In the genomic region with DNA sequence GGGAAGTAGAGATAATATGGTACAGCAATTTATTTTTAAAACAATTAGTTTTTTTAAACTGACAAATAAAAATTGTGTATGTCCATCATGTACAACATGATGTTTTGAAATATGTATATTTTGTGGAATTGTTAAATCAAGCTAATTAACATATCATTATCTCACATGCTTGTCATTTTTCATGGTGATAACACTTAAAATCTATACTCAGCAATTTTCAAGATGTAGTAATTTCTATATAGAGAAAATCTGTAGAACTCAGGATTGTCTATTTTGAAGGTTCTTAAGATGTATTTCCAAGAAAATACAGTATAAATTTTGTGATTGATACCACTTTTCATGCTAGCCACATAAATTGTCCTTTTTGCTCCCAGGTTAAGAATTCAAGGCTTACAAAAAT, we compare ENCODE assay signal across 19 cellular contexts.
DNase-seq lines count a peak whose midpoint lies in the region; ATAC-seq, FAIRE-seq and TF ChIP-seq lines count a peak whose summit lies in the region.
"Had no signal": no experiment of that assay in that cellular context is flagged by ENCODE, and none has a peak within 500 bp of the region (broad histone marks: within the 10 kb centered on the region; RNA-seq: fewer than 3 reads in every experiment).

No MANE protein-coding gene starts in this region.

- H2BK5ac ChIP-seq in IMR-90 (ENCODE audit: low read depth, low read length, poor library complexity, severe bottlenecking), result no peak overlapping the region

- dilution Hi-C loops in IMR-90 (cut with HindIII; ENCODE audit: low sequenced_read_pairs, unreplicated experiment), result no loop called here

- peaks cover 8 to 26% of the 10 kb centered on the region in 2 experiments for H3K79me1 ChIP-seq in IMR-90 (ENCODE audit: low read depth in 1 of 2, low read length in 2 of 2)

- H3K27me3 ChIP-seq in HepG2 (ENCODE audit: control insufficient read depth in 1 of 2, insufficient read depth in 2 of 2, low read length in 2 of 2), result no peaks in the 10 kb centered on the region
- H3K27me3 ChIP-seq in right lobe of liver, result no peaks in the 10 kb centered on the region
- no peaks in the 10 kb centered on the region for H3K27me3 ChIP-seq in IMR-90 (ENCODE audit: control insufficient read depth, insufficient read depth, low read length)
- H3K27me3 ChIP-seq in spleen (replicated peaks in 1 of 7), result no peaks in the 10 kb centered on the region
- H3K27me3 ChIP-seq in naive thymus-derived CD4-positive, alpha-beta T cell (ENCODE audit: control insufficient read depth in 2 of 2, insufficient read depth in 2 of 2, low read length in 2 of 2), result no peaks in the 10 kb centered on the region

- no peaks in the 10 kb centered on the region for H3K27me3 Mint-ChIP-seq in naive thymus-derived CD4-positive, alpha-beta T cell
- H3K27me3 Mint-ChIP-seq: CD4-positive, alpha-beta memory T cell had no signal

- no peak for TF ChIP-seq CTCF in HepG2 (CRISPR knock-in tag; IDR thresholded peaks at IDR 0.05)
- no peak for TF ChIP-seq CTCF in right lobe of liver (IDR thresholded peaks at IDR 0.05)
- no peak for TF ChIP-seq CTCF in IMR-90 (conservative IDR thresholded peaks at IDR 0.05; ENCODE audit: low read depth, low read length)
- TF ChIP-seq CTCF in spleen (IDR thresholded peaks at IDR 0.05 in 8 of 11, conservative IDR thresholded peaks at IDR 0.05 in 3 of 11), result no peak

- H2BK120ac ChIP-seq in IMR-90 (ENCODE audit: low read depth, low read length), result no peak overlapping the region

- TF ChIP-seq RAD21 in HepG2 (CRISPR knock-in tag; IDR thresholded peaks at IDR 0.05) (no peak), IMR-90 (IDR thresholded peaks at IDR 0.05; ENCODE audit: low read length) (no peak)

- TF ChIP-seq EP300 in HepG2 (IDR thresholded peaks at IDR 0.05; ENCODE audit: low read depth in 2 of 2, low read length in 2 of 2) (no peak), HepG2 (CRISPR knock-in tag; IDR thresholded peaks at IDR 0.05; ENCODE audit: borderline replicate concordance) (no peak)

- no peak overlapping the region for H3K4me3 ChIP-seq in HepG2 (replicated peaks in 1 of 3; ENCODE audit: insufficient read depth in 1 of 3, low read depth in 2 of 3, low read length in 3 of 3)
- no peak overlapping the region for H3K4me3 ChIP-seq in right lobe of liver
- H3K4me3 ChIP-seq in IMR-90 (ENCODE audit: insufficient read depth, low read depth, low read length), result no peak overlapping the region
- no peak overlapping the region for H3K4me3 ChIP-seq in spleen
- H3K4me3 ChIP-seq in naive thymus-derived CD4-positive, alpha-beta T cell (ENCODE audit: low read length), result no peak overlapping the region
- H3K4me3 ChIP-seq: GM12878, GM23338 had no signal

- H3K4me1 ChIP-seq in HepG2 (ENCODE audit: insufficient read depth, low read length), result peaks cover 11% of the 10 kb centered on the region; the same call in 1 of the 2 replicates
- peaks cover 0 to 11% (median 5%) of the 10 kb centered on the region in 4 donors for H3K4me1 ChIP-seq in right lobe of liver
- H3K4me1 ChIP-seq in IMR-90 (ENCODE audit: control insufficient read depth, insufficient read depth, low read length), result peaks cover 22% of the 10 kb centered on the region
- peaks cover 0 to 2% (median 0%) of the 10 kb centered on the region in 6 donors for H3K4me1 ChIP-seq in spleen
- no peaks in the 10 kb centered on the region for H3K4me1 ChIP-seq in naive thymus-derived CD4-positive, alpha-beta T cell (ENCODE audit: control insufficient read depth in 2 of 2, insufficient read depth in 2 of 2, low read length in 2 of 2)

- no peak overlapping the region for H4K8ac ChIP-seq in IMR-90 (ENCODE audit: low read depth in 2 of 2, low read length in 2 of 2)

- no peak overlapping the region for H2AK5ac ChIP-seq in IMR-90 (ENCODE audit: low read depth, low read length)

- peaks cover 0 to 23% (median 13%) of the 10 kb centered on the region in 5 donors for H3K36me3 Mint-ChIP-seq in naive thymus-derived CD4-positive, alpha-beta T cell

- H3K9me3 Mint-ChIP-seq in naive thymus-derived CD4-positive, alpha-beta T cell, result no peaks in the 10 kb centered on the region
- H3K9me3 Mint-ChIP-seq: CD4-positive, alpha-beta memory T cell; GM23338; H9 had no signal

- no peaks in the 10 kb centered on the region for H3K79me2 ChIP-seq in HepG2 (ENCODE audit: insufficient read depth, low read length)

- ATAC-seq in HepG2 (no peak), right lobe of liver (no peak), IMR-90 (ENCODE audit: low read depth) (no peak)
- no peak for ATAC-seq in naive thymus-derived CD4-positive, alpha-beta T cell
- ATAC-seq: GM12878, GM23338, HCT116 had no signal

- H3K4me3 Mint-ChIP-seq in naive thymus-derived CD4-positive, alpha-beta T cell, result no peak overlapping the region
- H3K4me3 Mint-ChIP-seq: CD4-positive, alpha-beta memory T cell; GM23338; H9 had no signal

- H3K4me2 ChIP-seq in HepG2 (ENCODE audit: low read depth, low read length) (no peak overlapping the region), IMR-90 (ENCODE audit: low read depth, low read length) (no peak overlapping the region)
- H3K4me2 ChIP-seq: GM23338 had no signal

- H3K36me3 ChIP-seq in HepG2 (replicated peaks in 1 of 2; ENCODE audit: control insufficient read depth in 1 of 2, insufficient read depth in 2 of 2, low read length in 2 of 2), result no peaks in the 10 kb centered on the region
- H3K36me3 ChIP-seq in right lobe of liver, result no peaks in the 10 kb centered on the region
- no peaks in the 10 kb centered on the region for H3K36me3 ChIP-seq in IMR-90 (ENCODE audit: control insufficient read depth, insufficient read depth, low read length)
- H3K36me3 ChIP-seq in spleen, result no peaks in the 10 kb centered on the region
- H3K36me3 ChIP-seq in naive thymus-derived CD4-positive, alpha-beta T cell (ENCODE audit: control insufficient read depth in 2 of 3, insufficient read depth in 3 of 3, low read length in 3 of 3), result no peaks in the 10 kb centered on the region

- H3K9me3 ChIP-seq in HepG2 (ENCODE audit: low read length), result no peaks in the 10 kb centered on the region
- H3K9me3 ChIP-seq in right lobe of liver, result no peaks in the 10 kb centered on the region
- no peaks in the 10 kb centered on the region for H3K9me3 ChIP-seq in IMR-90 (ENCODE audit: control insufficient read depth, insufficient read depth, low read length)
- no peaks in the 10 kb centered on the region for H3K9me3 ChIP-seq in spleen
- H3K9me3 ChIP-seq in naive thymus-derived CD4-positive, alpha-beta T cell (ENCODE audit: control insufficient read depth in 2 of 3, low read length in 3 of 3), result no peaks in the 10 kb centered on the region

- BruUV-seq in HepG2 (replicated peaks; lab: Mats Ljungman, UMichigan), result no TSS peak
- BruUV-seq in IMR-90 (replicated peaks; lab: Mats Ljungman, UMichigan), result no TSS peak

- H3K27ac Mint-ChIP-seq in naive thymus-derived CD4-positive, alpha-beta T cell, result no peak overlapping the region
- H3K27ac Mint-ChIP-seq: CD4-positive, alpha-beta memory T cell; GM23338; H9 had no signal

- FAIRE-seq in HepG2 (lab: Jason Lieb, UNC), result no peak
- peak; percentile 79 for FAIRE-seq in colon (lab: Jason Lieb, UNC)
- FAIRE-seq: GM12878 had no signal

- no peak for DNase-seq in HepG2 (ENCODE audit: low spot score)
- no peak for DNase-seq in right lobe of liver
- no peak for DNase-seq in IMR-90
- DNase-seq in spleen, result no peak
- DNase-seq in NCI-H446 treated with DMSO at 0.1 percent for 48 hours (lab: John Stamatoyannopoulos, UW), result no peak
- DNase-seq in cerebellum (ENCODE audit: low spot score), result no peak
- no peak for DNase-seq in naive thymus-derived CD4-positive, alpha-beta T cell
- DNase-seq: C1 segment of cervical spinal cord; CD4-positive, alpha-beta memory T cell; COR-L47; DMS153; DND-41; GDM1; H9 had no signal

- H4K20me1 ChIP-seq in HepG2 (ENCODE audit: insufficient read depth, low read length) (no peaks in the 10 kb centered on the region), IMR-90 (ENCODE audit: insufficient read depth, low read length) (no peaks in the 10 kb centered on the region)

- H3K27ac ChIP-seq in HepG2 (ENCODE audit: extremely low read length, insufficient read depth, low read length) (no peak overlapping the region), right lobe of liver (peak overlapping the region in 1 of 3 donors; percentile 84), IMR-90 (ENCODE audit: insufficient read depth, low read length) (no peak overlapping the region), spleen (no peak overlapping the region)
- H3K27ac ChIP-seq in naive thymus-derived CD4-positive, alpha-beta T cell (ENCODE audit: low read depth, low read length), result no peak overlapping the region
- H3K27ac ChIP-seq: 22Rv1 had no signal

- H2AK9ac ChIP-seq in IMR-90 (replicated peaks; ENCODE audit: low read depth, low read length, poor library complexity), result no peak overlapping the region

- H3K9ac ChIP-seq in HepG2 (ENCODE audit: insufficient read depth, low read depth, low read length) (no peak overlapping the region), IMR-90 (ENCODE audit: low read depth, low read length) (no peak overlapping the region)

- in situ Hi-C loops in HepG2 (cut with HindIII; ENCODE audit: extremely low pct_ligation_motif_present, low pct_unique_long_range_greater_than_20kb), result no loop called here
- in situ Hi-C loops in IMR-90 (cut with MboI; ENCODE audit: low sequenced_read_pairs), result no loop called here

- no peak overlapping the region for H3K18ac ChIP-seq in IMR-90 (ENCODE audit: low read depth, low read length)

- H3K4ac ChIP-seq in IMR-90 (ENCODE audit: low read depth, low read length), result no peak overlapping the region

- no peak overlapping the region for H2BK15ac ChIP-seq in IMR-90 (ENCODE audit: low read depth, low read length)

- H2AFZ ChIP-seq in HepG2 (ENCODE audit: low read length) (no peak overlapping the region), IMR-90 (replicated peaks; ENCODE audit: low read length, poor library complexity) (no peak overlapping the region)
- H2AFZ ChIP-seq: GM23338 had no signal

- H3K23ac ChIP-seq in IMR-90 (ENCODE audit: low read depth, low read length), result no peak overlapping the region

- no peak overlapping the region for H3K14ac ChIP-seq in IMR-90 (replicated peaks; ENCODE audit: low read depth, low read length)

- no peak overlapping the region for H3K56ac ChIP-seq in IMR-90 (ENCODE audit: extremely low read depth, insufficient read depth, low read length)

- no peak overlapping the region for H4K5ac ChIP-seq in IMR-90 (ENCODE audit: low read depth, low read length)

- POLR2A ChIA-PET in HepG2 (lab: Yijun Ruan, JAX) (no interaction called here), IMR-90 (lab: Charles Lee; ENCODE audit: unreplicated experiment) (no interaction called here)
- POLR2A ChIA-PET in naive thymus-derived CD4-positive, alpha-beta T cell (lab: Charles Lee), result no interaction called here

- intact Hi-C loops in HepG2 (cut with micrococcal nuclease; ENCODE audit: unreplicated experiment), result no loop called here
- intact Hi-C loops in right lobe of liver (cut with DNase I), result no loop called here
- intact Hi-C loops in IMR-90 (cut with micrococcal nuclease), result no loop called here
- intact Hi-C loops in spleen (cut with DNase I; ENCODE audit: low total_unique reads), result no loop called here
- intact Hi-C loops in naive thymus-derived CD4-positive, alpha-beta T cell (cut with micrococcal nuclease), result no loop called here

- no peak for TF ChIP-seq POLR2A in HepG2 (IDR thresholded peaks at IDR 0.05; ENCODE audit: insufficient read depth in 1 of 2, low read depth in 2 of 2, low read length in 2 of 2)
- TF ChIP-seq POLR2A in right lobe of liver (IDR thresholded peaks at IDR 0.05), result no peak
- TF ChIP-seq POLR2A in IMR-90 (IDR thresholded peaks at IDR 0.05; ENCODE audit: low read depth, low read length), result no peak
- TF ChIP-seq POLR2A in spleen (IDR thresholded peaks at IDR 0.05), result no peak

- H3K4me1 Mint-ChIP-seq in naive thymus-derived CD4-positive, alpha-beta T cell, result peaks cover 0 to 12% (median 4%) of the 10 kb centered on the region in 7 donors
- H3K4me1 Mint-ChIP-seq: CD4-positive, alpha-beta memory T cell had no signal

- no peak overlapping the region for H2BK20ac ChIP-seq in IMR-90 (ENCODE audit: low read depth, low read length)

- H3K9me1 ChIP-seq in IMR-90 (ENCODE audit: insufficient read depth, low read length), result peaks cover 10% of the 10 kb centered on the region

- H4K91ac ChIP-seq in IMR-90 (ENCODE audit: insufficient read depth, low read depth, low read length), result no peak overlapping the region

- CTCF ChIA-PET in HepG2 (lab: Yijun Ruan, JAX; ENCODE audit: low intra/inter-chr PET ratio, low total read pairs) (no interaction called here), IMR-90 (lab: Yijun Ruan, JAX) (no interaction called here)
- CTCF ChIA-PET in naive thymus-derived CD4-positive, alpha-beta T cell (lab: Charles Lee), result no interaction called here
